ENCODE assay signal across 8 cellular contexts in the genomic region with DNA sequence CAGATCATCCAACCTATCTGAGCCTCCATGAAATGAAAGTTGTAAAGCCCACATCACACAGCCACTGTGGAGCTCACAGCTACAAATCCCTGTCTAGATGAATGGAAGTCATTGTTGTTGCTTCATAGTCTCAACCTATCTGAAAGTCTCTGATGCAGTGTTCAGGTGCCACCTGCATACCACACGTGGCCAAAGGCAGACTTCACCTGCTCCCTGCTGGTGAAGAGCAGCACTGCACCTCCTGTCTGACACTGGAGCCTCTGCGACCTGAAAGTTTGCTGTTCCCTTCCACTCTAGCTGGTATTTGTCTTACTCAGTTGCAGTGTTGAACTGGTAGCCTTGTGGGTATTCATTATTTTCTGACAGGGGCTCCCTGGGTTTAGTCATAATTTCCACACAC. TPM values are rescaled to one million over a fixed set of nuclear protein-coding genes. Genes with fewer than 3 reads are reported as not detected.
DNase-seq lines count a peak whose midpoint lies in the region; ATAC-seq and TF ChIP-seq lines count a peak whose summit lies in the region.

No MANE protein-coding gene starts in this region.

- ATAC-seq in GM18868 (IDR thresholded peaks at IDR 0.05; ENCODE audit: unreplicated experiment) (peak; percentile 87), HG03460 (IDR thresholded peaks at IDR 0.05; ENCODE audit: unreplicated experiment) (peak; percentile 87)
- peak; percentile 97 to 99 for ATAC-seq in stimulated activated naive B cell treated with anti-CD40 and anti-IgM and Interleukin-4, amounts not matched to agents 10 μg/mL and 1 μg/mL and 100 μg/mL, for 72 hours (replicated peaks)

- H3K9me3 Mint-ChIP-seq in activated CD4-positive, alpha-beta T cell treated with anti-CD3 and anti-CD28 coated beads, Interleukin-2, amount 10 ng/mL, durations not matched to agents 24 days and 14 days = no peaks in the 10 kb centered on the region
- H3K9me3 Mint-ChIP-seq in stimulated activated naive B cell treated with anti-CD40 and anti-IgM and Interleukin-4, amounts not matched to agents 10 μg/mL and 1 μg/mL and 100 μg/mL, for 72 hours = no peaks in the 10 kb centered on the region

- H3K27ac Mint-ChIP-seq in activated CD4-positive, alpha-beta T cell treated with anti-CD3 and anti-CD28 coated beads, Interleukin-2, amount 10 ng/mL, durations not matched to agents 24 days and 14 days = no peak overlapping the region
- H3K27ac Mint-ChIP-seq in stimulated activated naive B cell treated with anti-CD40 and anti-IgM and Interleukin-4, amounts not matched to agents 10 μg/mL and 1 μg/mL and 100 μg/mL, for 72 hours = no peak overlapping the region

- H3K36me3 Mint-ChIP-seq in activated CD4-positive, alpha-beta T cell treated with anti-CD3 and anti-CD28 coated beads, Interleukin-2, amount 10 ng/mL, durations not matched to agents 24 days and 14 days (ENCODE audit: low read depth) = no peaks in the 10 kb centered on the region
- no peaks in the 10 kb centered on the region for H3K36me3 Mint-ChIP-seq in stimulated activated naive B cell treated with anti-CD40 and anti-IgM and Interleukin-4, amounts not matched to agents 10 μg/mL and 1 μg/mL and 100 μg/mL, for 72 hours

- intact Hi-C loops in activated CD4-positive, alpha-beta T cell treated with anti-CD3 and anti-CD28 coated beads, Interleukin-2, amount 10 ng/mL, durations not matched to agents 24 days and 14 days (cut with micrococcal nuclease) = no loop called here

- no peaks in the 10 kb centered on the region for H3K4me1 Mint-ChIP-seq in activated CD4-positive, alpha-beta T cell treated with anti-CD3 and anti-CD28 coated beads, Interleukin-2, amount 10 ng/mL, durations not matched to agents 24 days and 14 days
- peaks cover 5 to 11% of the 10 kb centered on the region in 2 donors for H3K4me1 Mint-ChIP-seq in stimulated activated naive B cell treated with anti-CD40 and anti-IgM and Interleukin-4, amounts not matched to agents 10 μg/mL and 1 μg/mL and 100 μg/mL, for 72 hours

- H3K4me3 Mint-ChIP-seq in activated CD4-positive, alpha-beta T cell treated with anti-CD3 and anti-CD28 coated beads, Interleukin-2, amount 10 ng/mL, durations not matched to agents 24 days and 14 days = no peak overlapping the region
- no peak overlapping the region for H3K4me3 Mint-ChIP-seq in stimulated activated naive B cell treated with anti-CD40 and anti-IgM and Interleukin-4, amounts not matched to agents 10 μg/mL and 1 μg/mL and 100 μg/mL, for 72 hours

- H3K27me3 Mint-ChIP-seq in activated CD4-positive, alpha-beta T cell treated with anti-CD3 and anti-CD28 coated beads, Interleukin-2, amount 10 ng/mL, durations not matched to agents 24 days and 14 days = peaks cover 45% of the 10 kb centered on the region
- H3K27me3 Mint-ChIP-seq in stimulated activated naive B cell treated with anti-CD40 and anti-IgM and Interleukin-4, amounts not matched to agents 10 μg/mL and 1 μg/mL and 100 μg/mL, for 72 hours = peaks cover 26 to 28% of the 10 kb centered on the region in 2 donors

- H3K4me3 ChIP-seq in AG09309 (ENCODE audit: control insufficient read depth, low read depth, low read length) = no peak overlapping the region
- H3K4me3 ChIP-seq in foreskin fibroblast (ENCODE audit: low read depth in 1 of 2, low read length in 2 of 2) = no peak overlapping the region

- DNase-seq in AG09309 (ENCODE audit: low read depth) = no peak
- peak; percentile 77 for DNase-seq in activated CD4-positive, alpha-beta T cell treated with anti-CD3 and anti-CD28 coated beads, Interleukin-2, amount 10 ng/mL, durations not matched to agents 24 days and 14 days
- DNase-seq in foreskin fibroblast = no peak
- peak; percentile 56 for DNase-seq in stimulated activated naive B cell treated with anti-CD40 and anti-IgM and Interleukin-4, amounts not matched to agents 10 μg/mL and 1 μg/mL and 100 μg/mL, for 72 hours
- DNase-seq in AG08396 (ENCODE audit: low spot score) = no peak
- no peak for DNase-seq in hypothalamus (lab: John Stamatoyannopoulos, UW)

- peak; percentile 41 for TF ChIP-seq CTCF in AG09309 (IDR thresholded peaks at IDR 0.05; ENCODE audit: control insufficient read depth, insufficient read depth, low read depth, low read length, missing control alignments)
- TF ChIP-seq CTCF in foreskin fibroblast (IDR thresholded peaks at IDR 0.05; ENCODE audit: low read depth, low read length) = peak; percentile 6

RNA-seq across cellular contexts. Expression of gene LORICRIN, which starts 18.4 kb away (rescaled TPM):
- total RNA-seq in activated CD4-positive, alpha-beta T cell treated with anti-CD3 and anti-CD28 coated beads, Interleukin-2, amount 10 ng/mL, durations not matched to agents 24 days and 14 days = not detected in 2 replicates

RNA-seq across cellular contexts. Expression of gene PGLYRP3, which starts 34.9 kb away (rescaled TPM):
- not detected in 2 replicates for total RNA-seq in activated CD4-positive, alpha-beta T cell treated with anti-CD3 and anti-CD28 coated beads, Interleukin-2, amount 10 ng/mL, durations not matched to agents 24 days and 14 days

Comparison
In these comparisons a context has a peak if more than half of its experiments do, and no peak if none do; other contexts are left out.
1. DNase-seq: peak in activated CD4-positive, alpha-beta T cell treated with anti-CD3 and anti-CD28 coated beads, Interleukin-2, amount 10 ng/mL, durations not matched to agents 24 days and 14 days (single experiment) and stimulated activated naive B cell treated with anti-CD40 and anti-IgM and Interleukin-4, amounts not matched to agents 10 μg/mL and 1 μg/mL and 100 μg/mL, for 72 hours (single experiment); none in AG09309 (single experiment), foreskin fibroblast (0 of 2), AG08396 (single experiment) and hypothalamus (0 of 51).
2. Peak in every context shown above with its lines, with median percentiles within 50 percentile points of each other: ATAC-seq.